8 cellular contexts compared by ENCODE assay signal in genomic region chr10:34814228-34815173, GRCh38. TPM values are rescaled to one million over a fixed set of nuclear protein-coding genes. Genes with fewer than 3 reads are reported as not detected.
DNase-seq lines count a peak whose midpoint lies in the region; ATAC-seq, FAIRE-seq and TF ChIP-seq lines count a peak whose summit lies in the region.

No MANE protein-coding gene starts in this region.

- H3K4me1 Mint-ChIP-seq in activated CD4-positive, alpha-beta T cell treated with anti-CD3 and anti-CD28 coated beads for 36 hours, result peaks cover 10% of the 10 kb centered on the region
- peaks cover 10% of the 10 kb centered on the region for H3K4me1 Mint-ChIP-seq in activated CD4-positive, alpha-beta memory T cell treated with anti-CD3 and anti-CD28 coated beads, Interleukin-2, amount 10 ng/mL, durations not matched to agents 7 days and 5 days
- H3K4me1 Mint-ChIP-seq in glutamatergic neuron (ENCODE audit: low read depth, unreplicated experiment), result peaks cover 32% of the 10 kb centered on the region

- no peaks in the 10 kb centered on the region for H3K36me3 Mint-ChIP-seq in activated CD4-positive, alpha-beta T cell treated with anti-CD3 and anti-CD28 coated beads for 36 hours (ENCODE audit: low read depth)
- H3K36me3 Mint-ChIP-seq in activated CD4-positive, alpha-beta memory T cell treated with anti-CD3 and anti-CD28 coated beads, Interleukin-2, amount 10 ng/mL, durations not matched to agents 7 days and 5 days (ENCODE audit: low read depth), result no peaks in the 10 kb centered on the region
- no peaks in the 10 kb centered on the region for H3K36me3 Mint-ChIP-seq in glutamatergic neuron (ENCODE audit: unreplicated experiment)

- no peaks in the 10 kb centered on the region for H3K36me3 ChIP-seq in pancreas

- H3K4me3 ChIP-seq in pancreas, result peak overlapping the region; percentile 62 to 91 (median 88)

- ATAC-seq in activated CD4-positive, alpha-beta T cell treated with anti-CD3 and anti-CD28 coated beads for 36 hours, result peak; percentile 28
- peak; percentile 27 for ATAC-seq in HG03159 (IDR thresholded peaks at IDR 0.05; ENCODE audit: unreplicated experiment)
- peak; percentile 55 to 69 (median 62) for ATAC-seq in pancreas
- ATAC-seq in HG03469 (IDR thresholded peaks at IDR 0.05; ENCODE audit: unreplicated experiment), result no peak
- no peak for ATAC-seq in HG02885 (IDR thresholded peaks at IDR 0.05; ENCODE audit: poor library complexity, unreplicated experiment)

- H3K4me3 Mint-ChIP-seq in activated CD4-positive, alpha-beta T cell treated with anti-CD3 and anti-CD28 coated beads for 36 hours, result peak overlapping the region; percentile 43
- H3K4me3 Mint-ChIP-seq in activated CD4-positive, alpha-beta memory T cell treated with anti-CD3 and anti-CD28 coated beads, Interleukin-2, amount 10 ng/mL, durations not matched to agents 7 days and 5 days, result peak overlapping the region; percentile 31
- peak overlapping the region; percentile 84 for H3K4me3 Mint-ChIP-seq in glutamatergic neuron (ENCODE audit: unreplicated experiment)

- FAIRE-seq in pancreas (lab: Jason Lieb, UNC), result no peak

- peak overlapping the region; percentile 77 to 89 (median 82) for H3K27ac ChIP-seq in pancreas

- peaks cover 54% of the 10 kb centered on the region for H3K27me3 Mint-ChIP-seq in activated CD4-positive, alpha-beta T cell treated with anti-CD3 and anti-CD28 coated beads for 36 hours
- peaks cover 60% of the 10 kb centered on the region for H3K27me3 Mint-ChIP-seq in activated CD4-positive, alpha-beta memory T cell treated with anti-CD3 and anti-CD28 coated beads, Interleukin-2, amount 10 ng/mL, durations not matched to agents 7 days and 5 days
- H3K27me3 Mint-ChIP-seq in glutamatergic neuron (ENCODE audit: unreplicated experiment), result peaks cover 6% of the 10 kb centered on the region

- no peak overlapping the region for H3K27ac Mint-ChIP-seq in activated CD4-positive, alpha-beta T cell treated with anti-CD3 and anti-CD28 coated beads for 36 hours
- no peak overlapping the region for H3K27ac Mint-ChIP-seq in activated CD4-positive, alpha-beta memory T cell treated with anti-CD3 and anti-CD28 coated beads, Interleukin-2, amount 10 ng/mL, durations not matched to agents 7 days and 5 days
- H3K27ac Mint-ChIP-seq in glutamatergic neuron (ENCODE audit: unreplicated experiment), result no peak overlapping the region

- peak; percentile 15 for DNase-seq in activated CD4-positive, alpha-beta T cell treated with anti-CD3 and anti-CD28 coated beads for 36 hours
- no peak for DNase-seq in activated CD4-positive, alpha-beta T cell treated with anti-CD3 and anti-CD28 coated beads for 1 hour
- no peak for DNase-seq in activated CD4-positive, alpha-beta memory T cell treated with anti-CD3 and anti-CD28 coated beads, Interleukin-2, amount 10 ng/mL, durations not matched to agents 7 days and 5 days
- peak; percentile 59 for DNase-seq in glutamatergic neuron
- peak; percentile 61 to 80 (median 70) for DNase-seq in pancreas

- POLR2A ChIA-PET in activated CD4-positive, alpha-beta T cell treated with anti-CD3 and anti-CD28 coated beads for 36 hours (lab: Charles Lee), result no interaction called here
- POLR2A ChIA-PET in activated CD4-positive, alpha-beta memory T cell treated with anti-CD3 and anti-CD28 coated beads, Interleukin-2, amount 10 ng/mL, durations not matched to agents 7 days and 5 days (lab: Charles Lee), result no interaction called here

- peaks cover 6 to 25% (median 12%) of the 10 kb centered on the region in 3 donors for H3K4me1 ChIP-seq in pancreas

- CTCF ChIA-PET in activated CD4-positive, alpha-beta T cell treated with anti-CD3 and anti-CD28 coated beads for 36 hours (lab: Charles Lee), result interaction anchor here (0.6 kb wide), 1 partner anchor 844 kb away, joined by 3 read pairs; no protein-coding TSS in a partner anchor
- CTCF ChIA-PET in activated CD4-positive, alpha-beta memory T cell treated with anti-CD3 and anti-CD28 coated beads, Interleukin-2, amount 10 ng/mL, durations not matched to agents 7 days and 5 days (lab: Charles Lee), result interaction anchor here (0.6 kb wide), 1 partner anchor 134 kb away, joined by 5 read pairs; no protein-coding TSS in a partner anchor

- no peak for TF ChIP-seq CTCF in glutamatergic neuron (IDR thresholded peaks at IDR 0.05; ENCODE audit: partially characterized antibody, unreplicated experiment)
- no peak for TF ChIP-seq CTCF in pancreas (IDR thresholded peaks at IDR 0.05)

- no peaks in the 10 kb centered on the region for H3K9me3 ChIP-seq in pancreas

- H3K27me3 ChIP-seq in pancreas, result no peaks in the 10 kb centered on the region

- 0 to 1% methylated on average over 76 to 120 of the region's 120 CpGs for WGBS in pancreas, 2 donors

- intact Hi-C loops in activated CD4-positive, alpha-beta T cell treated with anti-CD3 and anti-CD28 coated beads for 36 hours (cut with DNase I, micrococcal nuclease), result no loop called here
- intact Hi-C loops in pancreas (cut with DNase I), result loop anchor here in 1 of 3 donors (5.0 kb wide), 1 partner anchor 87 kb away; no protein-coding TSS in a partner anchor

- no peaks in the 10 kb centered on the region for H3K9me3 Mint-ChIP-seq in activated CD4-positive, alpha-beta T cell treated with anti-CD3 and anti-CD28 coated beads for 36 hours (ENCODE audit: low read depth)
- no peaks in the 10 kb centered on the region for H3K9me3 Mint-ChIP-seq in activated CD4-positive, alpha-beta memory T cell treated with anti-CD3 and anti-CD28 coated beads, Interleukin-2, amount 10 ng/mL, durations not matched to agents 7 days and 5 days
- H3K9me3 Mint-ChIP-seq in glutamatergic neuron (ENCODE audit: unreplicated experiment), result peaks cover 5% of the 10 kb centered on the region

RNA-seq across cellular contexts. Expression of gene PARD3, which starts 0.6 kb away (rescaled TPM):
- 1 to 10 TPM; 2.2 to 2.8 TPM for total RNA-seq in activated CD4-positive, alpha-beta T cell treated with anti-CD3 and anti-CD28 coated beads for 36 hours
- total RNA-seq in activated CD4-positive, alpha-beta memory T cell treated with anti-CD3 and anti-CD28 coated beads, Interleukin-2, amount 10 ng/mL, durations not matched to agents 7 days and 5 days, result under 1 TPM; 0.15 to 0.18 TPM
- total RNA-seq in glutamatergic neuron (ENCODE audit: unreplicated experiment) (22.9 TPM), pancreas (10 to 100 TPM; 21.8 to 32.3 (median 26.6) TPM)
- polyA plus RNA-seq in pancreas, result 10 to 100 TPM; 12.8 to 20.0 TPM

Comparison
In these comparisons a context has a peak if more than half of its experiments do, and no peak if none do; other contexts are left out.
1. DNase-seq: peak in activated CD4-positive, alpha-beta T cell treated with anti-CD3 and anti-CD28 coated beads for 36 hours (single experiment), glutamatergic neuron (single experiment) and pancreas (6 of 6); none in activated CD4-positive, alpha-beta T cell treated with anti-CD3 and anti-CD28 coated beads for 1 hour (single experiment) and activated CD4-positive, alpha-beta memory T cell treated with anti-CD3 and anti-CD28 coated beads, Interleukin-2, amount 10 ng/mL, durations not matched to agents 7 days and 5 days (single experiment).
2. ATAC-seq: peak in activated CD4-positive, alpha-beta T cell treated with anti-CD3 and anti-CD28 coated beads for 36 hours (single experiment), HG03159 (single experiment) and pancreas (4 of 4); none in HG03469 (single experiment) and HG02885 (single experiment).
3. H3K4me3 Mint-ChIP-seq: peak in every context shown above with its lines; median percentile 84 in glutamatergic neuron; 43 in activated CD4-positive, alpha-beta T cell treated with anti-CD3 and anti-CD28 coated beads for 36 hours; 31 in activated CD4-positive, alpha-beta memory T cell treated with anti-CD3 and anti-CD28 coated beads, Interleukin-2, amount 10 ng/mL, durations not matched to agents 7 days and 5 days.